2 cellular contexts compared by ENCODE assay signal in the genomic region with DNA sequence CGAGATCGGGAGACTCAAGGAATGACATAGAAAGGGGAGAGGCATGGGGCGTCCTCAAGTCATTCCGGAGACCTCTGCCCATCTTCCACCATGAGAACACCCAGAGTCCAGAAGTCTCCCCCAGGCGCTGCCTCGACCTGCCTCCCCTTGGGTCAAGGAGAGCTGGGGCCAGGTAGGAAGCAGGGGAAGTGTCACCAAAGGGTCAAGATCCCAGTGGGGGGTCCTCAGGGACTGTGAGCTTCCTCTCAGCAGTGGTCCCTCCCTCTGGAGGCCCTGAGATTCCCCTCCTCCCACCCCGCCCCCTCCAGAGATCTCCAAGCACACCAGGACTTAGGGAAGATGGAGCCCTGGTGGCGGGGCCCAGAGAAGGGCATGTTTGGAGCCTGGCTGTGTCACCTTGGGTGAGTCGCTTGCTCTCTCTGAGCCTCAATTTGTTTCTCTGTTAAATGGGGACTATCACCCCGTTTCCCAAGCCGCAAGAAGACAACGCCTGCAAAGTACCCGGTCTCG.
TF ChIP-seq lines count a peak whose summit lies in the region.

No MANE protein-coding gene starts in this region.

TF ChIP-seq in A549, 52 proteins besides CTCF, POLR2A, EP300 and RAD21:
- no peak for TF ChIP-seq RNF2 (IDR thresholded peaks at IDR 0.05; ENCODE audit: borderline replicate concordance, low read depth)
- TF ChIP-seq ZFP36 (IDR thresholded peaks at IDR 0.05; ENCODE audit: borderline replicate concordance, partially characterized antibody) = peak; percentile 12

TF ChIP-seq in GM12878, 131 proteins besides CTCF, POLR2A, EP300 and RAD21:
- TF ChIP-seq JUNB (IDR thresholded peaks at IDR 0.05) = no peak
- no peak for TF ChIP-seq EED (IDR thresholded peaks at IDR 0.05; ENCODE audit: low read depth)
- TF ChIP-seq NFXL1 (IDR thresholded peaks at IDR 0.05; ENCODE audit: borderline replicate concordance) = no peak
- TF ChIP-seq ZNF207 (IDR thresholded peaks at IDR 0.05; ENCODE audit: borderline replicate concordance) = no peak
- no peak for TF ChIP-seq ESRRA (IDR thresholded peaks at IDR 0.05; ENCODE audit: low read length)
TF ChIP-seq in GM12878: peak in this region for 0.
